Comparison of ENCODE assay signal across 13 cellular contexts in genomic region chr6:100300221-100300736, GRCh38.
DNase-seq lines count a peak whose midpoint lies in the region; ATAC-seq lines count a peak whose summit lies in the region.
"Had no signal": no experiment of that assay in that cellular context is flagged by ENCODE, and none has a peak within 500 bp of the region (broad histone marks: within the 10 kb centered on the region; RNA-seq: fewer than 3 reads in every experiment).

No MANE protein-coding gene starts in this region.

- H3K27ac Mint-ChIP-seq in naive thymus-derived CD8-positive, alpha-beta T cell = no peak overlapping the region
- H3K27ac Mint-ChIP-seq: effector memory CD8-positive, alpha-beta T cell had no signal

- H3K4me1 Mint-ChIP-seq in naive thymus-derived CD8-positive, alpha-beta T cell = no peaks in the 10 kb centered on the region

- H3K36me3 Mint-ChIP-seq in naive thymus-derived CD8-positive, alpha-beta T cell = no peaks in the 10 kb centered on the region

- peak; percentile 100 for DNase-seq in ELR (ENCODE audit: low read depth)
- peak; percentile 95 for DNase-seq in RKO (ENCODE audit: low spot score)
- DNase-seq in pulmonary artery endothelial cell (ENCODE audit: low read depth, low spot score) = peak; percentile 95
- DNase-seq in superior temporal gyrus (ENCODE audit: extremely low spot score) = no peak
- no peak for DNase-seq in naive thymus-derived CD8-positive, alpha-beta T cell
- no peak for DNase-seq in activated CD4-positive, alpha-beta T cell treated with anti-CD3 and anti-CD28 coated beads, Interleukin-2, amount 50 U/mL, for 4 hours
- DNase-seq: activated effector memory CD4-positive, alpha-beta T cell treated with anti-CD3 and anti-CD28 coated beads, Interleukin-2, amount 50 U/mL, for 16 hours; effector memory CD8-positive, alpha-beta T cell; left ventricle myocardium superior; sigmoid colon; stimulated activated CD8-positive, alpha-beta memory T cell treated with anti-CD3 and anti-CD28 coated beads, Interleukin-4, amount 100 ng/mL, for 48 hours had no signal

- ATAC-seq in esophagus mucosa (peak; percentile 95), GM21619 (IDR thresholded peaks at IDR 0.05; ENCODE audit: unreplicated experiment) (no peak)
- ATAC-seq in naive thymus-derived CD8-positive, alpha-beta T cell = no peak
- ATAC-seq: effector memory CD8-positive, alpha-beta T cell; left ventricle myocardium superior had no signal

- H3K4me3 Mint-ChIP-seq in naive thymus-derived CD8-positive, alpha-beta T cell = no peak overlapping the region
- H3K4me3 Mint-ChIP-seq: effector memory CD8-positive, alpha-beta T cell had no signal

- POLR2A ChIA-PET in naive thymus-derived CD8-positive, alpha-beta T cell (lab: Charles Lee) = no interaction called here

- no peaks in the 10 kb centered on the region for H3K9me3 Mint-ChIP-seq in naive thymus-derived CD8-positive, alpha-beta T cell
- H3K9me3 Mint-ChIP-seq: effector memory CD8-positive, alpha-beta T cell had no signal

- H3K27me3 Mint-ChIP-seq in naive thymus-derived CD8-positive, alpha-beta T cell = no peaks in the 10 kb centered on the region
- H3K27me3 Mint-ChIP-seq: effector memory CD8-positive, alpha-beta T cell had no signal

Comparison
In these comparisons a context has a peak if more than half of its experiments do, and no peak if none do; other contexts are left out.
1. DNase-seq: peak in ELR (single experiment), RKO (single experiment) and pulmonary artery endothelial cell (single experiment); none in superior temporal gyrus (single experiment), naive thymus-derived CD8-positive, alpha-beta T cell (0 of 10) and activated CD4-positive, alpha-beta T cell treated with anti-CD3 and anti-CD28 coated beads, Interleukin-2, amount 50 U/mL, for 4 hours (0 of 2).